25 cellular contexts compared by ENCODE assay signal in genomic region chr15:57902155-57902554, GRCh38.
"Had no signal": no experiment of that assay in that cellular context is flagged by ENCODE, and none has a peak within 500 bp of the region (broad histone marks: within the 10 kb centered on the region; RNA-seq: fewer than 3 reads in every experiment).

No MANE protein-coding gene starts in this region.

- H3K4me1 ChIP-seq: left ventricle myocardium inferior, pancreas, prostate gland, stomach, testis, thyroid gland, transverse colon, upper lobe of left lung, vagina had no signal

- H3K9me3 ChIP-seq: left ventricle myocardium inferior, pancreas, prostate gland, stomach, testis, thyroid gland, transverse colon, upper lobe of left lung, vagina had no signal

- H3K27me3 ChIP-seq: pancreas, testis, thyroid gland, upper lobe of left lung, vagina had no signal

- DNase-seq: islet precursor cell; left ventricle myocardium inferior; mesendoderm; naive B cell; pancreas; posterior cingulate gyrus; retina; right cardiac atrium; stimulated activated CD4-positive, alpha-beta T cell treated with anti-CD3 and anti-CD28 coated beads, Interleukin-12 subunit alpha, Interleukin-12 subunit beta, amount 100 ng/mL, for 4 hours; stimulated activated CD4-positive, alpha-beta T cell treated with anti-CD3 and anti-CD28 coated beads, Interleukin-15, amount 100 ng/mL, for 24 hours; stimulated activated CD4-positive, alpha-beta T cell treated with anti-CD3 and anti-CD28 coated beads, Interleukin-2, amount 100 ng/mL, for 24 hours; stimulated activated CD4-positive, alpha-beta T cell treated with anti-CD3 and anti-CD28 coated beads, Interleukin-4, amount 100 ng/mL, for 1 hour; stimulated activated naive B cell treated with anti-CD40 and anti-IgM and Interleukin-4, amounts not matched to agents 10 μg/mL and 1 μg/mL and 100 μg/mL, for 72 hours; stimulated activated naive CD8-positive, alpha-beta T cell treated with anti-CD3 and anti-CD28 coated beads, Interleukin-15, Interleukin-2, amounts not matched to agents 100 U/mL and 50 U/mL, for 24 hours; stomach; testis; thyroid gland; transverse colon; upper lobe of left lung had no signal

- H3K36me3 ChIP-seq: left ventricle myocardium inferior, pancreas, prostate gland, stomach, thyroid gland, transverse colon, upper lobe of left lung, vagina had no signal

- H3K27ac ChIP-seq: left ventricle myocardium inferior, pancreas, prostate gland, skin epidermis, stomach, testis, thyroid gland, transverse colon, upper lobe of left lung, vagina had no signal

- H3K4me3 ChIP-seq: left ventricle myocardium inferior, lung, pancreas, prostate gland, skin epidermis, stomach, testis, thyroid gland, transverse colon, upper lobe of left lung, vagina had no signal

- ATAC-seq: natural killer cell treated with Interleukin-12 subunit alpha and Interleukin-12 subunit beta and Interleukin-15 and Interleukin-18, amount 100 ng/mL, for 72 hours; pancreas; right cardiac atrium; sciatic nerve; stimulated activated naive B cell treated with anti-CD40 and anti-IgM and Interleukin-4, amounts not matched to agents 10 μg/mL and 1 μg/mL and 100 μg/mL, for 72 hours; stimulated activated naive CD8-positive, alpha-beta T cell treated with anti-CD3 and anti-CD28 coated beads, Interleukin-15, Interleukin-2, amounts not matched to agents 100 U/mL and 50 U/mL, for 24 hours had no signal
